ENCODE assay signal across 9 cellular contexts in the genomic region with DNA sequence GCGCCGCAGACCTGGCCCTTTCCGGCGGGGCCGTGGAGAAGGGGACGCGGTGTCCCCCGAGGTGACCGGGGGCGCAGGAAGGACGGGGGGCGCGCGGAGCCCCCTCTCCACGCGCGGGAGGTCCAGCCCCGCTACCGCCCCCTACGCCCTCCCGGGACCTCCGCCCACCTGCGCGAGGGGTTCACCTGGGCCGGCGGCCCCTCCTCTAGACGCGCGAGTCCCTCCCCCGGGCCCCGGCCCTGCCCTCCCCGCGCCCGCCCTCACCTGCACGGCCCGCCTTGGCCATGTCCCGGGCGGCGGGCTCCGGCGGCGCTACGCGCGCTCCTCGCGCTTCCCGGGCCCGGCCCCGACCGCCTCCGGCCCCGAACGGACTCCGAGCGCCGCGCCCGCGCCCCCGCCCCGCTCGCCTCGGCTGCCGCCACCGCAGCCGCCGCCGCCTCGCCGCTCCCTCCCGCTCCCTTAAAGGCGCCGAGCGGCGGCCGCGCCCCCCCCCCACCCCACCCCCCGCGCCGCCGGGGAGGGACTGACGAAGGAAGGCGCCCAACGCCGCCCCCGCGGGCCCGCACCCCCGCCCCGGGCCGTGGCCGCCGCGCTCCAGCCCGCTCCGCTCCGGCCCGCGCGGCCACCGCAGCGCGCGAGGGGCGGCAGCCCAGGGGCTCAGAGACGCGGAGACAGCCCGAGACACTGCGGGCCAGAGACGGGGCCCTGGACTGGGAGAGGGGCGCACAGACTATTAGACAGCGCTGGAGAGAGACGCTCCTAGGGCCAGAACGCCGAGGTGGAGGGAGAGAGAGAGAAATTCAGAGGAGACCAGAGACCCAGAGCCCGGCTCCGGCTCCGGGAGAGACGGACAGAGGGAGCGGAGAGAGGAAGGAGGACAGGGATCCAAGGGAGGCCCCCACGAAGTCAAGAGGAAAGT. TPM values are rescaled to one million over a fixed set of nuclear protein-coding genes. Genes with fewer than 3 reads are reported as not detected.
DNase-seq lines count a peak whose midpoint lies in the region; ATAC-seq and TF ChIP-seq lines count a peak whose summit lies in the region.
"Had no signal": no experiment of that assay in that cellular context is flagged by ENCODE, and none has a peak within 500 bp of the region (broad histone marks: within the 10 kb centered on the region; RNA-seq: fewer than 3 reads in every experiment).

A gene (minus strand): TSS at position 435 of the 919 bp plus-strand sequence. CDS start 149 bp downstream, at position 286.

- H3K4me2 ChIP-seq in fibroblast of lung (ENCODE audit: extremely low read depth, insufficient read depth, low read length), result peak within 1 kb of the TSS; percentile 78

- DNase-seq in COLO668 (lab: John Stamatoyannopoulos, UW; ENCODE audit: unreplicated experiment) (peak; percentile 5), SK-N-MC (ENCODE audit: low read depth, low spot score) (no peak), fibroblast of lung (ENCODE audit: low read depth in 2 of 2) (no peak), omental fat pad (ENCODE audit: low spot score) (no peak), DMS153 treated with DMSO at 0.1 percent for 48 hours (lab: John Stamatoyannopoulos, UW; ENCODE audit: unreplicated experiment) (no peak), NK-92 (lab: John Stamatoyannopoulos, UW; ENCODE audit: unreplicated experiment) (no peak)
- no peak for DNase-seq in stimulated activated CD4-positive, alpha-beta T cell treated with anti-CD3 and anti-CD28 coated beads, Interleukin-2, amount 100 ng/mL, for 48 hours
- DNase-seq in activated CD4-positive, alpha-beta T cell treated with anti-CD3 and anti-CD28 coated beads, Interleukin-2, amount 50 U/mL, for 1 hour, result no peak

- no peaks in the 10 kb centered on the region for H4K20me1 ChIP-seq in fibroblast of lung (ENCODE audit: control insufficient read depth, extremely low read depth, insufficient read depth, low read length)

- peak within 1 kb of the TSS; percentile 18; the same call in 1 of the 2 replicates for H3K4me3 ChIP-seq in SK-N-MC
- H3K4me3 ChIP-seq in fibroblast of lung (replicated peaks in 1 of 4; ENCODE audit: control extremely low read depth in 1 of 4, insufficient read depth in 1 of 4, low read depth in 3 of 4, low read length in 4 of 4), result peak within 1 kb of the TSS; percentile 17 to 50 (median 28)

- no peak for TF ChIP-seq CTCF in fibroblast of lung (conservative IDR thresholded peaks at IDR 0.05 in 1 of 2, IDR thresholded peaks at IDR 0.05 in 1 of 2; ENCODE audit: low read depth in 1 of 2, low read length in 2 of 2)
- TF ChIP-seq CTCF in omental fat pad (IDR thresholded peaks at IDR 0.05), result no peak

- H3K9ac ChIP-seq in SK-N-MC (ENCODE audit: insufficient read length) (no peak within 1 kb of the TSS), fibroblast of lung (ENCODE audit: insufficient read depth, low read length) (peak within 1 kb of the TSS; percentile 30)

- no peaks in the 10 kb centered on the region for H3K79me2 ChIP-seq in fibroblast of lung (ENCODE audit: control insufficient read depth, insufficient read depth, low read length)

- H3K9me3 ChIP-seq in SK-N-MC (ENCODE audit: low read depth, low read length), result no peaks in the 10 kb centered on the region
- no peaks in the 10 kb centered on the region for H3K9me3 ChIP-seq in fibroblast of lung (ENCODE audit: control insufficient read depth, insufficient read depth, low read depth, low read length)

- no peaks in the 10 kb centered on the region for H3K4me1 ChIP-seq in fibroblast of lung (ENCODE audit: control insufficient read depth, extremely low read depth, insufficient read depth, low read length)

- H3K36me3 ChIP-seq in SK-N-MC (ENCODE audit: insufficient read depth, low read length) (no peaks in the 10 kb centered on the region), fibroblast of lung (ENCODE audit: control insufficient read depth, insufficient read depth, low read length) (no peaks in the 10 kb centered on the region)

- peak; percentile 39 for ATAC-seq in omental fat pad (ENCODE audit: low FRiP score)

- H3K27ac ChIP-seq in SK-N-MC (no peak within 1 kb of the TSS), fibroblast of lung (ENCODE audit: insufficient read depth, low read length) (no peak within 1 kb of the TSS)
- H3K27ac ChIP-seq: HL-60 had no signal

- H2AFZ ChIP-seq in fibroblast of lung (ENCODE audit: low read length), result no peak within 1 kb of the TSS

- H3K27me3 ChIP-seq in fibroblast of lung (ENCODE audit: control insufficient read depth, insufficient read depth, low read length), result peaks cover 41% of the 10 kb centered on the region

RNA-seq across cellular contexts. Expression of the gene that starts here (rescaled TPM):
- total RNA-seq in fibroblast of lung (0.77 and 0.99 TPM in 2 replicates), omental fat pad (1 to 10 TPM in 3 of 4 donors, under 1 TPM in 1; 0.82 to 3.5 (median 2.5) TPM)
- 0.38 and 1.1 TPM in 2 replicates for polyA plus RNA-seq in fibroblast of lung
- 0.37 and 1.4 TPM in 2 replicates for polyA plus RNA-seq in fibroblast of lung (2012)
- 2.5 and 3.4 TPM in 2 replicates for polyA minus RNA-seq in fibroblast of lung (ENCODE audit: low replicate concordance)
